In the genomic region with DNA sequence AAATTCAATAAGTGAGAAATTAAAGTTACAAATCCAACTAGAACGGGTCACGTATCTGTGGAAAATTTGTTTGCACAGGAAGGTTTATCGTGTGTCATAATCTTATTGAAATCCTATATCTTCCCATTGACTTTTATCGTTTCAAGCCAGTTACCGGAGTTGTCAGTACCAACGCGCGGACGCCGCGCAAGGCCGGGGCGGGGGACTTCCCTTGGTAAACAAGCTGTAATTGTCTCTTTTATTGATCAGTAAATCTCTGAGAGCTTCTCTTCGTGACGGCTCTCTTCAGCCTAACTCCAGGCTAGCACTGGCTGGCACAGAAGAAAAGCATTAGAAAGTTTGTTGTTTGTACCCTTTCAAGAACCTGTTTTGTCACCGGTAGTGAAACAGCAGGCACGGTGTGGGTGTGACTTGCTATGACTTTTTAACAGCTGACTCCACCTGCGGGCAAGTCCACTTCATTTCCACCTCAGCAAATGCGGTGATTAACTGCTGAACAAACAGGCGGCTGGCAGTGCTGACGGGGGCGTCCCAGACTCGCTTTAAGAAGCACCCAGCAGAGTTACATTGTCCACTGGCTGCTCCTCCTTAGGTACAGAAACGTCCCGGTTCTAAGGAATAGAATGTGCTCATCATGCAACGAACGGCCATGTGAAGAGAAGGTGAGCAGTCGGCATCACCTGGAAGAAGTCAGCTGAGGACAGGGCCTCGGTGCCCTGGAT, we compare ENCODE assay signal across 12 cellular contexts.
DNase-seq lines count a peak whose midpoint lies in the region; ATAC-seq and TF ChIP-seq lines count a peak whose summit lies in the region.
"Had no signal": no experiment of that assay in that cellular context is flagged by ENCODE, and none has a peak within 500 bp of the region (broad histone marks: within the 10 kb centered on the region; RNA-seq: fewer than 3 reads in every experiment).

No MANE protein-coding gene starts in this region.

- H3K4me1 ChIP-seq in left lung (peaks cover 4 to 32% of the 10 kb centered on the region in 2 donors), spleen (peaks cover 13 to 47% (median 38%) of the 10 kb centered on the region in 6 donors), upper lobe of right lung (peaks cover 13% of the 10 kb centered on the region)

- H3K27me3 ChIP-seq in left lung (no peaks in the 10 kb centered on the region), spleen (replicated peaks in 1 of 7) (no peaks in the 10 kb centered on the region), upper lobe of right lung (no peaks in the 10 kb centered on the region)

- peak; percentile 8 for DNase-seq in activated naive CD4-positive, alpha-beta T cell treated with anti-CD3 and anti-CD28 coated beads, Interleukin-2, amount 50 U/mL, for 16 hours
- DNase-seq in activated naive CD4-positive, alpha-beta T cell treated with Interleukin-2 at 50 U/mL for 16 hours, result no peak
- DNase-seq in NCI-H345 (lab: John Stamatoyannopoulos, UW), result peak; percentile 83
- peak; percentile 17 to 67 for DNase-seq in left lung
- DNase-seq in spleen, result peak; percentile 66
- DNase-seq in upper lobe of right lung, result no peak
- no peak for DNase-seq in NCI-H2171 (lab: John Stamatoyannopoulos, UW)
- no peak for DNase-seq in hepatic stellate cell (ENCODE audit: low spot score)
- DNase-seq: HCEC 1CT, kidney glomerular epithelial cell, NCI-H2081 treated with DMSO at 0.1 percent for 48 hours had no signal

- H3K4me3 ChIP-seq in left lung (no peak overlapping the region), spleen (no peak overlapping the region), upper lobe of right lung (no peak overlapping the region)

- peaks cover 0 to 20% of the 10 kb centered on the region in 2 donors for H3K36me3 ChIP-seq in left lung
- peaks cover 0 to 37% (median 12%) of the 10 kb centered on the region in 6 donors for H3K36me3 ChIP-seq in spleen
- H3K36me3 ChIP-seq in upper lobe of right lung, result no peaks in the 10 kb centered on the region

- H3K27ac ChIP-seq in left lung (no peak overlapping the region), spleen (peak overlapping the region in 2 of 8 donors; percentile 88 to 89), upper lobe of right lung (no peak overlapping the region)
- H3K27ac ChIP-seq: HL-60 had no signal

- intact Hi-C loops in left lung (cut with DNase I), result no loop called here
- intact Hi-C loops in spleen (cut with DNase I; ENCODE audit: low total_unique reads), result no loop called here
- intact Hi-C loops in upper lobe of right lung (cut with DNase I), result no loop called here

- WGBS in spleen, 5 donors, result 90 to 94% (median 92%) methylated on average over 29 of the region's 29 CpGs

- ATAC-seq in left lung, result no peak
- ATAC-seq in upper lobe of right lung, result no peak

- H3K9me3 ChIP-seq in left lung (no peaks in the 10 kb centered on the region), spleen (no peaks in the 10 kb centered on the region), upper lobe of right lung (no peaks in the 10 kb centered on the region)

- TF ChIP-seq POLR2A in spleen (IDR thresholded peaks at IDR 0.05), result no peak

- no peak for TF ChIP-seq CTCF in left lung (IDR thresholded peaks at IDR 0.05)
- no peak for TF ChIP-seq CTCF in spleen (IDR thresholded peaks at IDR 0.05 in 8 of 11, conservative IDR thresholded peaks at IDR 0.05 in 3 of 11)
- no peak for TF ChIP-seq CTCF in upper lobe of right lung (IDR thresholded peaks at IDR 0.05)

Comparison
In these comparisons a context has a peak if more than half of its experiments do, and no peak if none do; other contexts are left out.
1. DNase-seq: peak in activated naive CD4-positive, alpha-beta T cell treated with anti-CD3 and anti-CD28 coated beads, Interleukin-2, amount 50 U/mL, for 16 hours (single experiment), NCI-H345 (single experiment), left lung (2 of 2) and spleen (single experiment); none in activated naive CD4-positive, alpha-beta T cell treated with Interleukin-2 at 50 U/mL for 16 hours (single experiment), upper lobe of right lung (single experiment), NCI-H2171 (single experiment) and hepatic stellate cell (single experiment).